In genomic region chr12:54029529-54030441, GRCh38 we compare ENCODE assay signal across 17 cellular contexts. TPM values are rescaled to one million over a fixed set of nuclear protein-coding genes. Genes with fewer than 3 reads are reported as not detected.
DNase-seq lines count a peak whose midpoint lies in the region; ATAC-seq and TF ChIP-seq lines count a peak whose summit lies in the region.
"Had no signal": no experiment of that assay in that cellular context is flagged by ENCODE, and none has a peak within 500 bp of the region (broad histone marks: within the 10 kb centered on the region; RNA-seq: fewer than 3 reads in every experiment).

No MANE protein-coding gene starts in this region.

- no peak overlapping the region for H3K56ac ChIP-seq in H9 (ENCODE audit: insufficient read length, low read depth, low read length)

- H3K4me3 ChIP-seq in ascending aorta = peak overlapping the region; percentile 43 to 60

- WGBS in H9 (ENCODE audit: extremely low coverage, insufficient read length, low lambda C conversion rate) = no CpG with 5 or more reads among the region's 53 CpGs

- H3K9me3 Mint-ChIP-seq in H9 = peaks cover 3 to 13% of the 10 kb centered on the region in 2 experiments; a peak in 3 of 5 replicates
- H3K9me3 Mint-ChIP-seq in stimulated activated naive B cell treated with anti-CD40 and anti-IgM and Interleukin-4, amounts not matched to agents 10 μg/mL and 1 μg/mL and 100 μg/mL, for 72 hours = no peaks in the 10 kb centered on the region

- peak overlapping the region in 1 of 2 experiments; percentile 65; a peak in 3 of 5 replicates for H3K4me3 Mint-ChIP-seq in H9
- H3K4me3 Mint-ChIP-seq in stimulated activated naive B cell treated with anti-CD40 and anti-IgM and Interleukin-4, amounts not matched to agents 10 μg/mL and 1 μg/mL and 100 μg/mL, for 72 hours = no peak overlapping the region
- H3K4me3 Mint-ChIP-seq: T-cell had no signal

- no peak for DNase-seq in H9
- no peak for DNase-seq in ascending aorta (ENCODE audit: low spot score in 2 of 2)
- DNase-seq in left kidney (ENCODE audit: low read depth, low spot score) = peak; percentile 70
- DNase-seq in stimulated activated naive B cell treated with anti-CD40 and anti-IgM and Interleukin-4, amounts not matched to agents 10 μg/mL and 1 μg/mL and 100 μg/mL, for 72 hours = no peak
- DNase-seq in NCI-H2196 treated with DMSO at 0.1 percent for 48 hours (lab: John Stamatoyannopoulos, UW; ENCODE audit: unreplicated experiment) = no peak
- no peak for DNase-seq in SKM-1 (lab: John Stamatoyannopoulos, UW; ENCODE audit: unreplicated experiment)
- DNase-seq: activated CD4-positive, alpha-beta T cell treated with anti-CD3 and anti-CD28 coated beads for 1 hour; anterior cingulate cortex; CD4-positive, alpha-beta memory T cell; cortex of kidney; GF-D8; NCI-H1436; NCI-H446 treated with DMSO at 0.1 percent for 48 hours; PC-3; T-cell; uterus had no signal

- peaks cover 0 to 3% (median 0%) of the 10 kb centered on the region in 3 experiments; a peak in 1 of 7 replicates for H3K36me3 Mint-ChIP-seq in H9 (ENCODE audit: insufficient read depth in 1 of 3, low read depth in 3 of 3)
- peaks cover 0 to 1% of the 10 kb centered on the region in 2 donors for H3K36me3 Mint-ChIP-seq in stimulated activated naive B cell treated with anti-CD40 and anti-IgM and Interleukin-4, amounts not matched to agents 10 μg/mL and 1 μg/mL and 100 μg/mL, for 72 hours
- H3K36me3 Mint-ChIP-seq: T-cell had no signal

- H2BK15ac ChIP-seq in H9 (ENCODE audit: low read depth, low read length) = no peak overlapping the region

- H3K27ac Mint-ChIP-seq in H9 = no peak overlapping the region
- H3K27ac Mint-ChIP-seq in stimulated activated naive B cell treated with anti-CD40 and anti-IgM and Interleukin-4, amounts not matched to agents 10 μg/mL and 1 μg/mL and 100 μg/mL, for 72 hours = peak overlapping the region; percentile 86

- no peak overlapping the region for H2BK5ac ChIP-seq in H9 (ENCODE audit: insufficient read length, low read length)

- no peaks in the 10 kb centered on the region for H3K23me2 ChIP-seq in H9 (ENCODE audit: insufficient read length, low read depth, low read length, poor library complexity, severe bottlenecking)

- H2BK12ac ChIP-seq in H9 (ENCODE audit: insufficient read length, low read depth, low read length) = no peak overlapping the region

- no peak overlapping the region for H4K91ac ChIP-seq in H9 (ENCODE audit: insufficient read length, low read depth, low read length)

- no peaks in the 10 kb centered on the region for H3K36me3 ChIP-seq in ascending aorta
- H3K36me3 ChIP-seq: uterus had no signal

- H4K5ac ChIP-seq in H9 (ENCODE audit: insufficient read length, low read depth, low read length) = no peak overlapping the region

- H3K79me1 ChIP-seq in H9 (ENCODE audit: insufficient read depth, low read depth, low read length, poor library complexity, severe bottlenecking) = no peaks in the 10 kb centered on the region

- H3K9me3 ChIP-seq in H9 (ENCODE audit: control insufficient read depth, low read depth, low read length) (no peaks in the 10 kb centered on the region), ascending aorta (no peaks in the 10 kb centered on the region)
- H3K9me3 ChIP-seq: uterus had no signal

- H3K23ac ChIP-seq in H9 (ENCODE audit: insufficient read length, low read depth, low read length) = no peak overlapping the region

- H3K4me1 ChIP-seq in H9 (ENCODE audit: insufficient read depth, low read length) (no peaks in the 10 kb centered on the region), ascending aorta (peaks cover 0 to 5% of the 10 kb centered on the region in 2 donors)
- H3K4me1 ChIP-seq: uterus had no signal

- no peak overlapping the region for H3K4ac ChIP-seq in H9 (ENCODE audit: low read depth, low read length)

- H2AK5ac ChIP-seq in H9 (ENCODE audit: insufficient read length, low read length) = no peak overlapping the region

- peaks cover 99% of the 10 kb centered on the region for H3K27me3 Mint-ChIP-seq in H9 (ENCODE audit: low read depth)
- peaks cover 75 to 92% of the 10 kb centered on the region in 2 donors for H3K27me3 Mint-ChIP-seq in stimulated activated naive B cell treated with anti-CD40 and anti-IgM and Interleukin-4, amounts not matched to agents 10 μg/mL and 1 μg/mL and 100 μg/mL, for 72 hours

- no peak overlapping the region for H2BK120ac ChIP-seq in H9 (ENCODE audit: low read depth, low read length, poor library complexity, severe bottlenecking)

- no peak overlapping the region for H3K9ac ChIP-seq in H9 (ENCODE audit: extremely low read depth, insufficient read length, low read length)

- peaks cover 17 to 25% of the 10 kb centered on the region in 2 experiments for H3K4me1 Mint-ChIP-seq in H9
- peaks cover 31 to 34% of the 10 kb centered on the region in 2 donors for H3K4me1 Mint-ChIP-seq in stimulated activated naive B cell treated with anti-CD40 and anti-IgM and Interleukin-4, amounts not matched to agents 10 μg/mL and 1 μg/mL and 100 μg/mL, for 72 hours

- no peak overlapping the region for H3T11ph ChIP-seq in H9 (ENCODE audit: low read length)

- no peak overlapping the region for H2BK20ac ChIP-seq in H9 (ENCODE audit: low read depth, low read length, poor library complexity, severe bottlenecking)

- peaks cover 97% of the 10 kb centered on the region for H3K27me3 ChIP-seq in H9 (ENCODE audit: insufficient read depth, low read length)
- H3K27me3 ChIP-seq in ascending aorta = peaks cover 4% of the 10 kb centered on the region

- no peak overlapping the region; the same call in 1 of the 2 replicates for H3K14ac ChIP-seq in H9 (ENCODE audit: insufficient read depth, low read length)

- no peak overlapping the region for H2AFZ ChIP-seq in H9 (ENCODE audit: low read length)

- no peak for ATAC-seq in stimulated activated naive B cell treated with anti-CD40 and anti-IgM and Interleukin-4, amounts not matched to agents 10 μg/mL and 1 μg/mL and 100 μg/mL, for 72 hours (replicated peaks)
- ATAC-seq in GM19397 (IDR thresholded peaks at IDR 0.05; ENCODE audit: unreplicated experiment) = no peak
- ATAC-seq: T-cell had no signal

- peak overlapping the region; percentile 26 for H3K4me2 ChIP-seq in H9 (ENCODE audit: insufficient read depth, insufficient read length, low read length)

- intact Hi-C loops in ascending aorta (cut with DNase I) = loop anchor here (5.0 kb wide), 1 partner anchor 113 kb away; no protein-coding TSS in a partner anchor

- TF ChIP-seq CTCF in H9 (conservative IDR thresholded peaks at IDR 0.05) (no peak), ascending aorta (IDR thresholded peaks at IDR 0.05) (no peak)

- no peaks in the 10 kb centered on the region for H3K79me2 ChIP-seq in H9 (ENCODE audit: insufficient read depth, low read length)

- H4K20me1 ChIP-seq in H9 (ENCODE audit: control insufficient read depth, insufficient read depth, insufficient read length) = no peaks in the 10 kb centered on the region

- no peak overlapping the region for H3K27ac ChIP-seq in H9 (ENCODE audit: insufficient read length, low read depth, low read length)
- H3K27ac ChIP-seq in ascending aorta = no peak overlapping the region
- H3K27ac ChIP-seq: uterus had no signal

- no peak overlapping the region for H4K8ac ChIP-seq in H9 (replicated peaks; ENCODE audit: insufficient read length, low read depth, low read length)

- H3K18ac ChIP-seq in H9 (ENCODE audit: insufficient read length, low read depth, low read length) = no peak overlapping the region

RNA-seq across cellular contexts. Expression of gene HOXC6, which starts 1.5 kb away (rescaled TPM):
- total RNA-seq in H9 (2021) (not detected in 2 replicates), ascending aorta (7.6 TPM)
- total RNA-seq: CD4-positive, alpha-beta memory T cell; T-cell had no signal

RNA-seq across cellular contexts. Expression of gene HOXC5, which starts 3.1 kb away (rescaled TPM):
- total RNA-seq in H9 (2021) (not detected in 2 replicates), ascending aorta (not detected)
- total RNA-seq: CD4-positive, alpha-beta memory T cell; T-cell had no signal

RNA-seq across cellular contexts. Expression of gene HOXC8, which starts 21.0 kb away (rescaled TPM):
- total RNA-seq in H9 (2021) (not detected in 2 replicates), ascending aorta (8.9 TPM)
- total RNA-seq: CD4-positive, alpha-beta memory T cell; T-cell had no signal

RNA-seq across cellular contexts. Expression of gene HOXC4, which starts 23.9 kb away (rescaled TPM):
- total RNA-seq in H9 (2021) (not detected in 2 replicates), ascending aorta (0.32 TPM)
- total RNA-seq: CD4-positive, alpha-beta memory T cell had no signal

RNA-seq across cellular contexts. Expression of gene HOXC9, which starts 29.8 kb away (rescaled TPM):
- not detected in 2 replicates for total RNA-seq in H9 (2021)
- total RNA-seq in ascending aorta = 1.2 TPM
- total RNA-seq: CD4-positive, alpha-beta memory T cell; T-cell had no signal
